Comparison of ENCODE assay signal across 1 cellular context in the genomic region with DNA sequence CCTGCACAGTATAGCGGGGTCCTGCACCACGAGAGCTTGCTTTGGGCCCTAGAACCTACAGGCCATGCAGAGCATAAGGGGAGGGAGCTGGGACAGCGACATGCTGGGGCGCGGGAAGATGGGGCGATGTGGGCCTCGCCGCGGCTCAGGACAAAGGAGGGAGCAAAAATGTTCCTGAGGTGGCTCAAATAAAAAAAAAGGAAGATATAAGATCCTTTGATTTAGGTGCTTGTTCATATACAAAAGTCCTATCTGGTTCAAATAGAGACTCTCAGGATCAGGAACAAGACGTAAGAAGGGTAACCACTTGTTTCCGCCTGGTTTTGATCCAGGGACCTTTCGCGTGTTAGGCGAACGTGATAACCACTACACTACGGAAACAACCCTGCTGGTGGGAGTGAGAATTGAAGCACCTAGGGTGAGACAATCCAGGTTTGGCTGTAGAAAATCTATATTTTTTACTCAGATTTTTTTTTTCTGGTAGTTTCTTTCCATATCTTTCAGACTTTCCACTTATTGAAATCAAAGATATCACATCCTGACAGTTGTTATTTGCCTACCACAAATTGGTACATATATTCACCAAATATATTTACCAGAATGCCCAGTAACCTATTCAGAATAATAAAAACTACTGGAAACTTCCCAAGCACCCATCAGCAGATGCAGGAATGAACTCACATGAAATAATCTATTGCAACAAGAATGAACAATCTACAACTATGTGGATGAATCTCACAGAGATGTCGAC.
TF ChIP-seq lines count a peak whose summit lies in the region.

No MANE protein-coding gene starts in this region.

TF ChIP-seq in HepG2, 621 proteins besides CTCF, POLR2A, EP300 and RAD21 (continued from another document and continues in another):
- TF ChIP-seq, protein P1, sequence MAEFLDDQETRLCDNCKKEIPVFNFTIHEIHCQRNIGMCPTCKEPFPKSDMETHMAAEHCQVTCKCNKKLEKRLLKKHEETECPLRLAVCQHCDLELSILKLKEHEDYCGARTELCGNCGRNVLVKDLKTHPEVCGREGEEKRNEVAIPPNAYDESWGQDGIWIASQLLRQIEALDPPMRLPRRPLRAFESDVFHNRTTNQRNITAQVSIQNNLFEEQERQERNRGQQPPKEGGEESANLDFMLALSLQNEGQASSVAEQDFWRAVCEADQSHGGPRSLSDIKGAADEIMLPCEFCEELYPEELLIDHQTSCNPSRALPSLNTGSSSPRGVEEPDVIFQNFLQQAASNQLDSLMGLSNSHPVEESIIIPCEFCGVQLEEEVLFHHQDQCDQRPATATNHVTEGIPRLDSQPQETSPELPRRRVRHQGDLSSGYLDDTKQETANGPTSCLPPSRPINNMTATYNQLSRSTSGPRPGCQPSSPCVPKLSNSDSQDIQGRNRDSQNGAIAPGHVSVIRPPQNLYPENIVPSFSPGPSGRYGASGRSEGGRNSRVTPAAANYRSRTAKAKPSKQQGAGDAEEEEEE (CRISPR knock-in tag; IDR thresholded peaks at IDR 0.05; ENCODE audit: borderline replicate concordance): no peak
- TF ChIP-seq ZNF644 (CRISPR knock-in tag; IDR thresholded peaks at IDR 0.05; ENCODE audit: low read depth) (peak; percentile 44; the same call in 1 of the 2 replicates), GFI1 (CRISPR knock-in tag; IDR thresholded peaks at IDR 0.05; ENCODE audit: borderline replicate concordance) (peak; percentile 39; the same call in 1 of the 2 replicates), PHF20 (CRISPR knock-in tag; IDR thresholded peaks at IDR 0.05) (no peak), TEAD3 (CRISPR knock-in tag; optimal IDR thresholded peaks at IDR 0.05; ENCODE audit: borderline replicate concordance) (peak; percentile 44), FOSL2 (CRISPR knock-in tag; IDR thresholded peaks at IDR 0.05) (peak; percentile 37; the same call in 1 of the 2 replicates), HDAC2 (CRISPR knock-in tag; IDR thresholded peaks at IDR 0.05) (peak; percentile 50; the same call in 1 of the 2 replicates), TOE1 (CRISPR knock-in tag; IDR thresholded peaks at IDR 0.05) (peak; percentile 83; the same call in 1 of the 2 replicates), ZNF83 (CRISPR knock-in tag; IDR thresholded peaks at IDR 0.05; ENCODE audit: borderline replicate concordance) (no peak), ZNF337 (CRISPR knock-in tag; IDR thresholded peaks at IDR 0.05; ENCODE audit: borderline replicate concordance, low read depth) (0 out of 2 replicates have a peak, but pooled peaks have one; percentile 37), HMG20A (CRISPR knock-in tag; IDR thresholded peaks at IDR 0.05; ENCODE audit: borderline replicate concordance) (peak; percentile 58; the same call in 1 of the 2 replicates), HNRNPK (IDR thresholded peaks at IDR 0.05; ENCODE audit: low read depth, low read length, poor library complexity, severe bottlenecking) (no peak), ZNF776 (CRISPR knock-in tag; IDR thresholded peaks at IDR 0.05) (no peak), SATB2 (CRISPR knock-in tag; IDR thresholded peaks at IDR 0.05) (no peak), KDM4B (CRISPR knock-in tag; IDR thresholded peaks at IDR 0.05) (peak; percentile 46; the same call in 1 of the 2 replicates), ZNF768 (CRISPR knock-in tag; IDR thresholded peaks at IDR 0.05) (no peak; the same call in 1 of the 2 replicates), ZNF205 (CRISPR knock-in tag; IDR thresholded peaks at IDR 0.05) (peak; percentile 71), HDAC1 (CRISPR knock-in tag; IDR thresholded peaks at IDR 0.05) (no peak), PLRG1 (conservative IDR thresholded peaks at IDR 0.05) (no peak), ZNF607 (CRISPR knock-in tag; IDR thresholded peaks at IDR 0.05; ENCODE audit: borderline replicate concordance) (no peak), JUN (CRISPR knock-in tag; IDR thresholded peaks at IDR 0.05) (no peak), ZNF556 (CRISPR knock-in tag; IDR thresholded peaks at IDR 0.05; ENCODE audit: borderline replicate concordance) (peak; percentile 72; the same call in 1 of the 2 replicates), KDM6A (CRISPR knock-in tag; IDR thresholded peaks at IDR 0.05; ENCODE audit: low read depth) (no peak), PHF8 (CRISPR knock-in tag; IDR thresholded peaks at IDR 0.05) (peak; percentile 45), PRPF4 (IDR thresholded peaks at IDR 0.05; ENCODE audit: low read depth, low read length, poor library complexity, severe bottlenecking) (peak; percentile 67), ZMYM4 (CRISPR knock-in tag; IDR thresholded peaks at IDR 0.05) (peak; percentile 59), ZKSCAN1 (IDR thresholded peaks at IDR 0.05; ENCODE audit: low read length) (no peak), HOXA7 (CRISPR knock-in tag; IDR thresholded peaks at IDR 0.05) (no peak), ZNF567 (CRISPR knock-in tag; IDR thresholded peaks at IDR 0.05; ENCODE audit: borderline replicate concordance) (no peak; the same call in 1 of the 2 replicates), ZNF335 (CRISPR knock-in tag; IDR thresholded peaks at IDR 0.05) (peak; percentile 58; the same call in 1 of the 2 replicates), NR2F2 (IDR thresholded peaks at IDR 0.05; ENCODE audit: borderline replicate concordance, low read depth) (no peak), BCL6 (CRISPR knock-in tag; IDR thresholded peaks at IDR 0.05) (0 out of 2 replicates have a peak, but pooled peaks have one; percentile 34), ZNF143 (CRISPR knock-in tag; IDR thresholded peaks at IDR 0.05) (no peak), MYC (CRISPR knock-in tag; IDR thresholded peaks at IDR 0.05; ENCODE audit: borderline replicate concordance) (no peak)
- TF ChIP-seq, protein P2, sequence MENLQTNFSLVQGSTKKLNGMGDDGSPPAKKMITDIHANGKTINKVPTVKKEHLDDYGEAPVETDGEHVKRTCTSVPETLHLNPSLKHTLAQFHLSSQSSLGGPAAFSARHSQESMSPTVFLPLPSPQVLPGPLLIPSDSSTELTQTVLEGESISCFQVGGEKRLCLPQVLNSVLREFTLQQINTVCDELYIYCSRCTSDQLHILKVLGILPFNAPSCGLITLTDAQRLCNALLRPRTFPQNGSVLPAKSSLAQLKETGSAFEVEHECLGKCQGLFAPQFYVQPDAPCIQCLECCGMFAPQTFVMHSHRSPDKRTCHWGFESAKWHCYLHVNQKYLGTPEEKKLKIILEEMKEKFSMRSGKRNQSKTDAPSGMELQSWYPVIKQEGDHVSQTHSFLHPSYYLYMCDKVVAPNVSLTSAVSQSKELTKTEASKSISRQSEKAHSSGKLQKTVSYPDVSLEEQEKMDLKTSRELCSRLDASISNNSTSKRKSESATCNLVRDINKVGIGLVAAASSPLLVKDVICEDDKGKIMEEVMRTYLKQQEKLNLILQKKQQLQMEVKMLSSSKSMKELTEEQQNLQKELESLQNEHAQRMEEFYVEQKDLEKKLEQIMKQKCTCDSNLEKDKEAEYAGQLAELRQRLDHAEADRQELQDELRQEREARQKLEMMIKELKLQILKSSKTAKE (CRISPR knock-in tag; IDR thresholded peaks at IDR 0.05; ENCODE audit: borderline replicate concordance): no peak
- TF ChIP-seq, protein P3, sequence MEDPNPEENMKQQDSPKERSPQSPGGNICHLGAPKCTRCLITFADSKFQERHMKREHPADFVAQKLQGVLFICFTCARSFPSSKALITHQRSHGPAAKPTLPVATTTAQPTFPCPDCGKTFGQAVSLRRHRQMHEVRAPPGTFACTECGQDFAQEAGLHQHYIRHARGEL (CRISPR knock-in tag; IDR thresholded peaks at IDR 0.05): no peak
- TF ChIP-seq, protein P4, sequence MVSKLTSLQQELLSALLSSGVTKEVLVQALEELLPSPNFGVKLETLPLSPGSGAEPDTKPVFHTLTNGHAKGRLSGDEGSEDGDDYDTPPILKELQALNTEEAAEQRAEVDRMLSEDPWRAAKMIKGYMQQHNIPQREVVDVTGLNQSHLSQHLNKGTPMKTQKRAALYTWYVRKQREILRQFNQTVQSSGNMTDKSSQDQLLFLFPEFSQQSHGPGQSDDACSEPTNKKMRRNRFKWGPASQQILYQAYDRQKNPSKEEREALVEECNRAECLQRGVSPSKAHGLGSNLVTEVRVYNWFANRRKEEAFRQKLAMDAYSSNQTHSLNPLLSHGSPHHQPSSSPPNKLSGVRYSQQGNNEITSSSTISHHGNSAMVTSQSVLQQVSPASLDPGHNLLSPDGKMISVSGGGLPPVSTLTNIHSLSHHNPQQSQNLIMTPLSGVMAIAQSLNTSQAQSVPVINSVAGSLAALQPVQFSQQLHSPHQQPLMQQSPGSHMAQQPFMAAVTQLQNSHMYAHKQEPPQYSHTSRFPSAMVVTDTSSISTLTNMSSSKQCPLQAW (CRISPR knock-in tag; IDR thresholded peaks at IDR 0.05): 0 out of 2 replicates have a peak, but pooled peaks have one; percentile 7
- TF ChIP-seq, protein P5, sequence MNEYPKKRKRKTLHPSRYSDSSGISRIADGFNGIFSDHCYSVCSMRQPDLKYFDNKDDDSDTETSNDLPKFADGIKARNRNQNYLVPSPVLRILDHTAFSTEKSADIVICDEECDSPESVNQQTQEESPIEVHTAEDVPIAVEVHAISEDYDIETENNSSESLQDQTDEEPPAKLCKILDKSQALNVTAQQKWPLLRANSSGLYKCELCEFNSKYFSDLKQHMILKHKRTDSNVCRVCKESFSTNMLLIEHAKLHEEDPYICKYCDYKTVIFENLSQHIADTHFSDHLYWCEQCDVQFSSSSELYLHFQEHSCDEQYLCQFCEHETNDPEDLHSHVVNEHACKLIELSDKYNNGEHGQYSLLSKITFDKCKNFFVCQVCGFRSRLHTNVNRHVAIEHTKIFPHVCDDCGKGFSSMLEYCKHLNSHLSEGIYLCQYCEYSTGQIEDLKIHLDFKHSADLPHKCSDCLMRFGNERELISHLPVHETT (CRISPR knock-in tag; conservative IDR thresholded peaks at IDR 0.05): no peak; the same call in 1 of the 2 replicates
- TF ChIP-seq, protein P6, sequence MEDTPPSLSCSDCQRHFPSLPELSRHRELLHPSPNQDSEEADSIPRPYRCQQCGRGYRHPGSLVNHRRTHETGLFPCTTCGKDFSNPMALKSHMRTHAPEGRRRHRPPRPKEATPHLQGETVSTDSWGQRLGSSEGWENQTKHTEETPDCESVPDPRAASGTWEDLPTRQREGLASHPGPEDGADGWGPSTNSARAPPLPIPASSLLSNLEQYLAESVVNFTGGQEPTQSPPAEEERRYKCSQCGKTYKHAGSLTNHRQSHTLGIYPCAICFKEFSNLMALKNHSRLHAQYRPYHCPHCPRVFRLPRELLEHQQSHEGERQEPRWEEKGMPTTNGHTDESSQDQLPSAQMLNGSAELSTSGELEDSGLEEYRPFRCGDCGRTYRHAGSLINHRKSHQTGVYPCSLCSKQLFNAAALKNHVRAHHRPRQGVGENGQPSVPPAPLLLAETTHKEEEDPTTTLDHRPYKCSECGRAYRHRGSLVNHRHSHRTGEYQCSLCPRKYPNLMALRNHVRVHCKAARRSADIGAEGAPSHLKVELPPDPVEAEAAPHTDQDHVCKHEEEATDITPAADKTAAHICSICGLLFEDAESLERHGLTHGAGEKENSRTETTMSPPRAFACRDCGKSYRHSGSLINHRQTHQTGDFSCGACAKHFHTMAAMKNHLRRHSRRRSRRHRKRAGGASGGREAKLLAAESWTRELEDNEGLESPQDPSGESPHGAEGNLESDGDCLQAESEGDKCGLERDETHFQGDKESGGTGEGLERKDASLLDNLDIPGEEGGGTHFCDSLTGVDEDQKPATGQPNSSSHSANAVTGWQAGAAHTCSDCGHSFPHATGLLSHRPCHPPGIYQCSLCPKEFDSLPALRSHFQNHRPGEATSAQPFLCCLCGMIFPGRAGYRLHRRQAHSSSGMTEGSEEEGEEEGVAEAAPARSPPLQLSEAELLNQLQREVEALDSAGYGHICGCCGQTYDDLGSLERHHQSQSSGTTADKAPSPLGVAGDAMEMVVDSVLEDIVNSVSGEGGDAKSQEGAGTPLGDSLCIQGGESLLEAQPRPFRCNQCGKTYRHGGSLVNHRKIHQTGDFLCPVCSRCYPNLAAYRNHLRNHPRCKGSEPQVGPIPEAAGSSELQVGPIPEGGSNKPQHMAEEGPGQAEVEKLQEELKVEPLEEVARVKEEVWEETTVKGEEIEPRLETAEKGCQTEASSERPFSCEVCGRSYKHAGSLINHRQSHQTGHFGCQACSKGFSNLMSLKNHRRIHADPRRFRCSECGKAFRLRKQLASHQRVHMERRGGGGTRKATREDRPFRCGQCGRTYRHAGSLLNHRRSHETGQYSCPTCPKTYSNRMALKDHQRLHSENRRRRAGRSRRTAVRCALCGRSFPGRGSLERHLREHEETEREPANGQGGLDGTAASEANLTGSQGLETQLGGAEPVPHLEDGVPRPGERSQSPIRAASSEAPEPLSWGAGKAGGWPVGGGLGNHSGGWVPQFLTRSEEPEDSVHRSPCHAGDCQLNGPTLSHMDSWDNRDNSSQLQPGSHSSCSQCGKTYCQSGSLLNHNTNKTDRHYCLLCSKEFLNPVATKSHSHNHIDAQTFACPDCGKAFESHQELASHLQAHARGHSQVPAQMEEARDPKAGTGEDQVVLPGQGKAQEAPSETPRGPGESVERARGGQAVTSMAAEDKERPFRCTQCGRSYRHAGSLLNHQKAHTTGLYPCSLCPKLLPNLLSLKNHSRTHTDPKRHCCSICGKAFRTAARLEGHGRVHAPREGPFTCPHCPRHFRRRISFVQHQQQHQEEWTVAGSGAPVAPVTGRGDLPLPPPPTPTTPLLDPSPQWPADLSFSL (CRISPR knock-in tag; IDR thresholded peaks at IDR 0.05): no peak
- TF ChIP-seq, protein P7, sequence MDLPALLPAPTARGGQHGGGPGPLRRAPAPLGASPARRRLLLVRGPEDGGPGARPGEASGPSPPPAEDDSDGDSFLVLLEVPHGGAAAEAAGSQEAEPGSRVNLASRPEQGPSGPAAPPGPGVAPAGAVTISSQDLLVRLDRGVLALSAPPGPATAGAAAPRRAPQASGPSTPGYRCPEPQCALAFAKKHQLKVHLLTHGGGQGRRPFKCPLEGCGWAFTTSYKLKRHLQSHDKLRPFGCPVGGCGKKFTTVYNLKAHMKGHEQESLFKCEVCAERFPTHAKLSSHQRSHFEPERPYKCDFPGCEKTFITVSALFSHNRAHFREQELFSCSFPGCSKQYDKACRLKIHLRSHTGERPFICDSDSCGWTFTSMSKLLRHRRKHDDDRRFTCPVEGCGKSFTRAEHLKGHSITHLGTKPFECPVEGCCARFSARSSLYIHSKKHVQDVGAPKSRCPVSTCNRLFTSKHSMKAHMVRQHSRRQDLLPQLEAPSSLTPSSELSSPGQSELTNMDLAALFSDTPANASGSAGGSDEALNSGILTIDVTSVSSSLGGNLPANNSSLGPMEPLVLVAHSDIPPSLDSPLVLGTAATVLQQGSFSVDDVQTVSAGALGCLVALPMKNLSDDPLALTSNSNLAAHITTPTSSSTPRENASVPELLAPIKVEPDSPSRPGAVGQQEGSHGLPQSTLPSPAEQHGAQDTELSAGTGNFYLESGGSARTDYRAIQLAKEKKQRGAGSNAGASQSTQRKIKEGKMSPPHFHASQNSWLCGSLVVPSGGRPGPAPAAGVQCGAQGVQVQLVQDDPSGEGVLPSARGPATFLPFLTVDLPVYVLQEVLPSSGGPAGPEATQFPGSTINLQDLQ (CRISPR knock-in tag; IDR thresholded peaks at IDR 0.05): no peak
- TF ChIP-seq, protein P8, sequence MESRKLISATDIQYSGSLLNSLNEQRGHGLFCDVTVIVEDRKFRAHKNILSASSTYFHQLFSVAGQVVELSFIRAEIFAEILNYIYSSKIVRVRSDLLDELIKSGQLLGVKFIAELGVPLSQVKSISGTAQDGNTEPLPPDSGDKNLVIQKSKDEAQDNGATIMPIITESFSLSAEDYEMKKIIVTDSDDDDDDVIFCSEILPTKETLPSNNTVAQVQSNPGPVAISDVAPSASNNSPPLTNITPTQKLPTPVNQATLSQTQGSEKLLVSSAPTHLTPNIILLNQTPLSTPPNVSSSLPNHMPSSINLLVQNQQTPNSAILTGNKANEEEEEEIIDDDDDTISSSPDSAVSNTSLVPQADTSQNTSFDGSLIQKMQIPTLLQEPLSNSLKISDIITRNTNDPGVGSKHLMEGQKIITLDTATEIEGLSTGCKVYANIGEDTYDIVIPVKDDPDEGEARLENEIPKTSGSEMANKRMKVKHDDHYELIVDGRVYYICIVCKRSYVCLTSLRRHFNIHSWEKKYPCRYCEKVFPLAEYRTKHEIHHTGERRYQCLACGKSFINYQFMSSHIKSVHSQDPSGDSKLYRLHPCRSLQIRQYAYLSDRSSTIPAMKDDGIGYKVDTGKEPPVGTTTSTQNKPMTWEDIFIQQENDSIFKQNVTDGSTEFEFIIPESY (CRISPR knock-in tag; IDR thresholded peaks at IDR 0.05): peak; percentile 65; the same call in 1 of the 2 replicates
